1 cellular context compared by ENCODE assay signal in the genomic region with DNA sequence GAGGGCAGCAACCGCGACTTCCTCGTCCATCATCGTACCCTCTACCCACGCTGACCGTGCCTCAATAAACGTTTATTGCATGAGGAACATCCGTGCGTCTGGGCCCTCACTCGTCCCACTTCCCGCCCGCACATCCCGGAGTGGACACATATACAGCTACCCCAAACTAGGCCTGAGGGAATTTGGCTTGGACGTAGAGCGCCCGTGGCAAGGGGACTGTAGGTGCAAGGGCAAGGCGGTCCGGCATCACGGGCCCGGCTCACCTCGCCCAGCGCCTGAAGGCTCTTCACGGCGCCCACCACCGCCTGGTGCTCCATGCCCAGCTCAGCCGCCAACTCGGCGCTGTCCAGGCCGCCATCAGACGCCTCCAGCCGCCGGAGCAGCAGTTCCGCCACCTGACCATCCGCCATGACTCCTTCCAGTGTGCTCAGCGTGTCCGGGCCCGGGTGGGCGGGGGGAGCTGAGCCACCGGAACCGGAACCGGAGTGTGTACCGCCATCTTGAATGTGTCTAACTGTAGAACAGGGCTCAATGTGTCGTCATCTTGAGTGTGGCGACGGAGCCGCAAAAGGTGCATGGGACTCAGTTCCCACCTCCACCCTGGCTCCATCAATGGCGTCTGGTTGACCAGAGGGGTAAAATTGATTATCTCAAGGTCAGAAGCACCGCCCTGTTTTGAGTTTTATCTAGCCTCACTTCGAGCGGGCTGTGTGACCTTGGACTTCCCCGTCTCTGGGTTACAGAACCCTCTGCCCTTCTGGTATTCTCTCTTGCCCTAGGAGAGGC.
A peak's percentile ranks its signal among the peaks of the same experiment; 100 is the strongest.
TF ChIP-seq lines count a peak whose summit lies in the region.

A gene (minus strand): TSS at position 425 of the 786 bp plus-strand sequence. CDS start 15 bp downstream, at position 410.

TF ChIP-seq in HepG2, 621 proteins besides CTCF, POLR2A, EP300 and RAD21 (continued from another document and continues in another):
- TF ChIP-seq JUND (CRISPR knock-in tag; IDR thresholded peaks at IDR 0.05) (no peak), MIER2 (CRISPR knock-in tag; IDR thresholded peaks at IDR 0.05) (peak; percentile 33; the same call in 1 of the 2 replicates), HNRNPL (IDR thresholded peaks at IDR 0.05; ENCODE audit: low read depth, low read length) (no peak), ZNF773 (CRISPR knock-in tag; IDR thresholded peaks at IDR 0.05; ENCODE audit: borderline replicate concordance) (no peak; the same call in 1 of the 2 replicates), RXRB (CRISPR knock-in tag; IDR thresholded peaks at IDR 0.05; ENCODE audit: borderline replicate concordance) (peak; percentile 73), ZNF850 (CRISPR knock-in tag; conservative IDR thresholded peaks at IDR 0.05) (no peak), TOE1 (CRISPR knock-in tag; IDR thresholded peaks at IDR 0.05) (no peak), EED (CRISPR knock-in tag; IDR thresholded peaks at IDR 0.05) (no peak; the same call in 1 of the 2 replicates), ZNF264 (CRISPR knock-in tag; IDR thresholded peaks at IDR 0.05) (no peak), TCF12 (IDR thresholded peaks at IDR 0.05) (no peak), TCF12 (CRISPR knock-in tag; IDR thresholded peaks at IDR 0.05) (peak; percentile 76), ETV5 (CRISPR knock-in tag; IDR thresholded peaks at IDR 0.05; ENCODE audit: borderline replicate concordance) (peak; percentile 70), ZNF749 (CRISPR knock-in tag; IDR thresholded peaks at IDR 0.05; ENCODE audit: borderline replicate concordance) (no peak), ZFP1 (CRISPR knock-in tag; IDR thresholded peaks at IDR 0.05) (peak; percentile 69), TRIM24 (CRISPR knock-in tag; IDR thresholded peaks at IDR 0.05) (no peak), KMT2B (CRISPR knock-in tag; IDR thresholded peaks at IDR 0.05) (peak; percentile 89), SP1 (IDR thresholded peaks at IDR 0.05) (no peak), SP1 (CRISPR knock-in tag; IDR thresholded peaks at IDR 0.05) (no peak; the same call in 1 of the 2 replicates), TCF7 (IDR thresholded peaks at IDR 0.05; ENCODE audit: low read depth) (no peak), KLF11 (CRISPR knock-in tag; IDR thresholded peaks at IDR 0.05) (no peak), WIZ (CRISPR knock-in tag; IDR thresholded peaks at IDR 0.05) (no peak; the same call in 1 of the 2 replicates), MAFG (CRISPR knock-in tag; IDR thresholded peaks at IDR 0.05) (no peak), SETDB1 (CRISPR knock-in tag; IDR thresholded peaks at IDR 0.05; ENCODE audit: borderline replicate concordance) (no peak), ZNF282 (IDR thresholded peaks at IDR 0.05; ENCODE audit: partially characterized antibody) (no peak), NR2F2 (IDR thresholded peaks at IDR 0.05; ENCODE audit: borderline replicate concordance, low read depth) (no peak), ZNF543 (CRISPR knock-in tag; IDR thresholded peaks at IDR 0.05) (peak; percentile 87), ADNP (CRISPR knock-in tag; IDR thresholded peaks at IDR 0.05) (no peak)
- TF ChIP-seq, protein P1, sequence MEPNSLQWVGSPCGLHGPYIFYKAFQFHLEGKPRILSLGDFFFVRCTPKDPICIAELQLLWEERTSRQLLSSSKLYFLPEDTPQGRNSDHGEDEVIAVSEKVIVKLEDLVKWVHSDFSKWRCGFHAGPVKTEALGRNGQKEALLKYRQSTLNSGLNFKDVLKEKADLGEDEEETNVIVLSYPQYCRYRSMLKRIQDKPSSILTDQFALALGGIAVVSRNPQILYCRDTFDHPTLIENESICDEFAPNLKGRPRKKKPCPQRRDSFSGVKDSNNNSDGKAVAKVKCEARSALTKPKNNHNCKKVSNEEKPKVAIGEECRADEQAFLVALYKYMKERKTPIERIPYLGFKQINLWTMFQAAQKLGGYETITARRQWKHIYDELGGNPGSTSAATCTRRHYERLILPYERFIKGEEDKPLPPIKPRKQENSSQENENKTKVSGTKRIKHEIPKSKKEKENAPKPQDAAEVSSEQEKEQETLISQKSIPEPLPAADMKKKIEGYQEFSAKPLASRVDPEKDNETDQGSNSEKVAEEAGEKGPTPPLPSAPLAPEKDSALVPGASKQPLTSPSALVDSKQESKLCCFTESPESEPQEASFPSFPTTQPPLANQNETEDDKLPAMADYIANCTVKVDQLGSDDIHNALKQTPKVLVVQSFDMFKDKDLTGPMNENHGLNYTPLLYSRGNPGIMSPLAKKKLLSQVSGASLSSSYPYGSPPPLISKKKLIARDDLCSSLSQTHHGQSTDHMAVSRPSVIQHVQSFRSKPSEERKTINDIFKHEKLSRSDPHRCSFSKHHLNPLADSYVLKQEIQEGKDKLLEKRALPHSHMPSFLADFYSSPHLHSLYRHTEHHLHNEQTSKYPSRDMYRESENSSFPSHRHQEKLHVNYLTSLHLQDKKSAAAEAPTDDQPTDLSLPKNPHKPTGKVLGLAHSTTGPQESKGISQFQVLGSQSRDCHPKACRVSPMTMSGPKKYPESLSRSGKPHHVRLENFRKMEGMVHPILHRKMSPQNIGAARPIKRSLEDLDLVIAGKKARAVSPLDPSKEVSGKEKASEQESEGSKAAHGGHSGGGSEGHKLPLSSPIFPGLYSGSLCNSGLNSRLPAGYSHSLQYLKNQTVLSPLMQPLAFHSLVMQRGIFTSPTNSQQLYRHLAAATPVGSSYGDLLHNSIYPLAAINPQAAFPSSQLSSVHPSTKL (CRISPR knock-in tag; IDR thresholded peaks at IDR 0.05), result no peak; the same call in 1 of the 2 replicates
- TF ChIP-seq, protein P2, sequence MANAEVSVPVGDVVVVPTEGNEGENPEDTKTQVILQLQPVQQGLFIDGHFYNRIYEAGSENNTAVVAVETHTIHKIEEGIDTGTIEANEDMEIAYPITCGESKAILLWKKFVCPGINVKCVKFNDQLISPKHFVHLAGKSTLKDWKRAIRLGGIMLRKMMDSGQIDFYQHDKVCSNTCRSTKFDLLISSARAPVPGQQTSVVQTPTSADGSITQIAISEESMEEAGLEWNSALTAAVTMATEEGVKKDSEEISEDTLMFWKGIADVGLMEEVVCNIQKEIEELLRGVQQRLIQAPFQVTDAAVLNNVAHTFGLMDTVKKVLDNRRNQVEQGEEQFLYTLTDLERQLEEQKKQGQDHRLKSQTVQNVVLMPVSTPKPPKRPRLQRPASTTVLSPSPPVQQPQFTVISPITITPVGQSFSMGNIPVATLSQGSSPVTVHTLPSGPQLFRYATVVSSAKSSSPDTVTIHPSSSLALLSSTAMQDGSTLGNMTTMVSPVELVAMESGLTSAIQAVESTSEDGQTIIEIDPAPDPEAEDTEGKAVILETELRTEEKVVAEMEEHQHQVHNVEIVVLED (CRISPR knock-in tag; IDR thresholded peaks at IDR 0.05; ENCODE audit: borderline replicate concordance), result peak; percentile 85
- TF ChIP-seq, protein P3, sequence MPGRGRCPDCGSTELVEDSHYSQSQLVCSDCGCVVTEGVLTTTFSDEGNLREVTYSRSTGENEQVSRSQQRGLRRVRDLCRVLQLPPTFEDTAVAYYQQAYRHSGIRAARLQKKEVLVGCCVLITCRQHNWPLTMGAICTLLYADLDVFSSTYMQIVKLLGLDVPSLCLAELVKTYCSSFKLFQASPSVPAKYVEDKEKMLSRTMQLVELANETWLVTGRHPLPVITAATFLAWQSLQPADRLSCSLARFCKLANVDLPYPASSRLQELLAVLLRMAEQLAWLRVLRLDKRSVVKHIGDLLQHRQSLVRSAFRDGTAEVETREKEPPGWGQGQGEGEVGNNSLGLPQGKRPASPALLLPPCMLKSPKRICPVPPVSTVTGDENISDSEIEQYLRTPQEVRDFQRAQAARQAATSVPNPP (CRISPR knock-in tag; IDR thresholded peaks at IDR 0.05), result 0 out of 2 replicates have a peak, but pooled peaks have one; percentile 55
- TF ChIP-seq, protein P4, sequence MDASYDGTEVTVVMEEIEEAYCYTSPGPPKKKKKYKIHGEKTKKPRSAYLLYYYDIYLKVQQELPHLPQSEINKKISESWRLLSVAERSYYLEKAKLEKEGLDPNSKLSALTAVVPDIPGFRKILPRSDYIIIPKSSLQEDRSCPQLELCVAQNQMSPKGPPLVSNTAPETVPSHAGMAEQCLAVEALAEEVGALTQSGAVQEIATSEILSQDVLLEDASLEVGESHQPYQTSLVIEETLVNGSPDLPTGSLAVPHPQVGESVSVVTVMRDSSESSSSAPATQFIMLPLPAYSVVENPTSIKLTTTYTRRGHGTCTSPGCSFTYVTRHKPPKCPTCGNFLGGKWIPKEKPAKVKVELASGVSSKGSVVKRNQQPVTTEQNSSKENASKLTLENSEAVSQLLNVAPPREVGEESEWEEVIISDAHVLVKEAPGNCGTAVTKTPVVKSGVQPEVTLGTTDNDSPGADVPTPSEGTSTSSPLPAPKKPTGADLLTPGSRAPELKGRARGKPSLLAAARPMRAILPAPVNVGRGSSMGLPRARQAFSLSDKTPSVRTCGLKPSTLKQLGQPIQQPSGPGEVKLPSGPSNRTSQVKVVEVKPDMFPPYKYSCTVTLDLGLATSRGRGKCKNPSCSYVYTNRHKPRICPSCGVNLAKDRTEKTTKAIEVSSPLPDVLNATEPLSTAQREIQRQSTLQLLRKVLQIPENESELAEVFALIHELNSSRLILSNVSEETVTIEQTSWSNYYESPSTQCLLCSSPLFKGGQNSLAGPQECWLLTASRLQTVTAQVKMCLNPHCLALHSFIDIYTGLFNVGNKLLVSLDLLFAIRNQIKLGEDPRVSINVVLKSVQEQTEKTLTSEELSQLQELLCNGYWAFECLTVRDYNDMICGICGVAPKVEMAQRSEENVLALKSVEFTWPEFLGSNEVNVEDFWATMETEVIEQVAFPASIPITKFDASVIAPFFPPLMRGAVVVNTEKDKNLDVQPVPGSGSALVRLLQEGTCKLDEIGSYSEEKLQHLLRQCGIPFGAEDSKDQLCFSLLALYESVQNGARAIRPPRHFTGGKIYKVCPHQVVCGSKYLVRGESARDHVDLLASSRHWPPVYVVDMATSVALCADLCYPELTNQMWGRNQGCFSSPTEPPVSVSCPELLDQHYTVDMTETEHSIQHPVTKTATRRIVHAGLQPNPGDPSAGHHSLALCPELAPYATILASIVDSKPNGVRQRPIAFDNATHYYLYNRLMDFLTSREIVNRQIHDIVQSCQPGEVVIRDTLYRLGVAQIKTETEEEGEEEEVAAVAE (CRISPR knock-in tag; IDR thresholded peaks at IDR 0.05; ENCODE audit: borderline replicate concordance), result peak; percentile 87; the same call in 1 of the 2 replicates
- TF ChIP-seq, protein P5, sequence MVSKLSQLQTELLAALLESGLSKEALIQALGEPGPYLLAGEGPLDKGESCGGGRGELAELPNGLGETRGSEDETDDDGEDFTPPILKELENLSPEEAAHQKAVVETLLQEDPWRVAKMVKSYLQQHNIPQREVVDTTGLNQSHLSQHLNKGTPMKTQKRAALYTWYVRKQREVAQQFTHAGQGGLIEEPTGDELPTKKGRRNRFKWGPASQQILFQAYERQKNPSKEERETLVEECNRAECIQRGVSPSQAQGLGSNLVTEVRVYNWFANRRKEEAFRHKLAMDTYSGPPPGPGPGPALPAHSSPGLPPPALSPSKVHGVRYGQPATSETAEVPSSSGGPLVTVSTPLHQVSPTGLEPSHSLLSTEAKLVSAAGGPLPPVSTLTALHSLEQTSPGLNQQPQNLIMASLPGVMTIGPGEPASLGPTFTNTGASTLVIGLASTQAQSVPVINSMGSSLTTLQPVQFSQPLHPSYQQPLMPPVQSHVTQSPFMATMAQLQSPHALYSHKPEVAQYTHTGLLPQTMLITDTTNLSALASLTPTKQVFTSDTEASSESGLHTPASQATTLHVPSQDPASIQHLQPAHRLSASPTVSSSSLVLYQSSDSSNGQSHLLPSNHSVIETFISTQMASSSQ (IDR thresholded peaks at IDR 0.05; ENCODE audit: low read depth), result no peak
- TF ChIP-seq, protein P5 (CRISPR knock-in tag; IDR thresholded peaks at IDR 0.05; ENCODE audit: borderline replicate concordance), result 0 out of 2 replicates have a peak, but pooled peaks have one; percentile 34
- TF ChIP-seq, protein P6, sequence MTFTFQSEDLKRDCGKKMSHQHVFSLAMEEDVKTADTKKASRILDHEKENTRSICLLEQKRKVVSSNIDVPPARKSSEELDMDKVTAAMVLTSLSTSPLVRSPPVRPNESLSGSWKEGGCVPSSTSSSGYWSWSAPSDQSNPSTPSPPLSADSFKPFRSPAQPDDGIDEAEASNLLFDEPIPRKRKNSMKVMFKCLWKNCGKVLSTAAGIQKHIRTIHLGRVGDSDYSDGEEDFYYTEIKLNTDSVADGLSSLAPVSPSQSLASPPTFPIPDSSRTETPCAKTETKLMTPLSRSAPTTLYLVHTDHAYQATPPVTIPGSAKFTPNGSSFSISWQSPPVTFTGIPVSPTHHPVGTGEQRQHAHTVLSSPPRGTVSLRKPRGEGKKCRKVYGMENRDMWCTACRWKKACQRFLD (CRISPR knock-in tag; IDR thresholded peaks at IDR 0.05; ENCODE audit: borderline replicate concordance), result 0 out of 2 replicates have a peak, but pooled peaks have one; percentile 36
- TF ChIP-seq, protein P7, sequence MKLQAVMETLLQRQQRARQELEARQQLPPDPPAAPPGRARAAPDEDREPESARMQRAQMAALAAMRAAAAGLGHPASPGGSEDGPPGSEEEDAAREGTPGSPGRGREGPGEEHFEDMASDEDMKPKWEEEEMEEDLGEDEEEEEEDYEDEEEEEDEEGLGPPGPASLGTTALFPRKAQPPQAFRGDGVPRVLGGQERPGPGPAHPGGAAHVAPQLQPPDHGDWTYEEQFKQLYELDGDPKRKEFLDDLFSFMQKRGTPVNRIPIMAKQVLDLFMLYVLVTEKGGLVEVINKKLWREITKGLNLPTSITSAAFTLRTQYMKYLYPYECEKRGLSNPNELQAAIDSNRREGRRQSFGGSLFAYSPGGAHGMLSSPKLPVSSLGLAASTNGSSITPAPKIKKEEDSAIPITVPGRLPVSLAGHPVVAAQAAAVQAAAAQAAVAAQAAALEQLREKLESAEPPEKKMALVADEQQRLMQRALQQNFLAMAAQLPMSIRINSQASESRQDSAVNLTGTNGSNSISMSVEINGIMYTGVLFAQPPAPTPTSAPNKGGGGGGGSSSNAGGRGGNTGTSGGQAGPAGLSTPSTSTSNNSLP (IDR thresholded peaks at IDR 0.05; ENCODE audit: low read depth, low read length), result no peak
- TF ChIP-seq, protein P8, sequence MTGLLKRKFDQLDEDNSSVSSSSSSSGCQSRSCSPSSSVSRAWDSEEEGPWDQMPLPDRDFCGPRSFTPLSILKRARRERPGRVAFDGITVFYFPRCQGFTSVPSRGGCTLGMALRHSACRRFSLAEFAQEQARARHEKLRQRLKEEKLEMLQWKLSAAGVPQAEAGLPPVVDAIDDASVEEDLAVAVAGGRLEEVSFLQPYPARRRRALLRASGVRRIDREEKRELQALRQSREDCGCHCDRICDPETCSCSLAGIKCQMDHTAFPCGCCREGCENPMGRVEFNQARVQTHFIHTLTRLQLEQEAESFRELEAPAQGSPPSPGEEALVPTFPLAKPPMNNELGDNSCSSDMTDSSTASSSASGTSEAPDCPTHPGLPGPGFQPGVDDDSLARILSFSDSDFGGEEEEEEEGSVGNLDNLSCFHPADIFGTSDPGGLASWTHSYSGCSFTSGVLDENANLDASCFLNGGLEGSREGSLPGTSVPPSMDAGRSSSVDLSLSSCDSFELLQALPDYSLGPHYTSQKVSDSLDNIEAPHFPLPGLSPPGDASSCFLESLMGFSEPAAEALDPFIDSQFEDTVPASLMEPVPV (CRISPR knock-in tag; IDR thresholded peaks at IDR 0.05), result 0 out of 2 replicates have a peak, but pooled peaks have one; percentile 72
